9 cellular contexts compared by ENCODE assay signal in genomic region chr13:32045963-32046785, GRCh38. TPM values are rescaled to one million over a fixed set of nuclear protein-coding genes. Genes with fewer than 3 reads are reported as not detected.
A peak's percentile ranks its signal among the peaks of the same experiment; 100 is the strongest.
DNase-seq lines count a peak whose midpoint lies in the region; ATAC-seq and TF ChIP-seq lines count a peak whose summit lies in the region.
"Had no signal": no experiment of that assay in that cellular context is flagged by ENCODE, and none has a peak within 500 bp of the region (broad histone marks: within the 10 kb centered on the region; RNA-seq: fewer than 3 reads in every experiment).

No MANE protein-coding gene starts in this region.

- no peak overlapping the region for H3K9ac ChIP-seq in adipocyte (ENCODE audit: low read length)

- H3K27me3 ChIP-seq in adipocyte (replicated peaks; ENCODE audit: control insufficient read depth, insufficient read depth, low read length): no peaks in the 10 kb centered on the region
- no peaks in the 10 kb centered on the region for H3K27me3 ChIP-seq in kidney epithelial cell (ENCODE audit: control insufficient read depth, insufficient read depth, low read length)
- no peaks in the 10 kb centered on the region for H3K27me3 ChIP-seq in prostate gland (replicated peaks; ENCODE audit: insufficient read depth)
- H3K27me3 ChIP-seq: cardiac muscle cell had no signal

- TF ChIP-seq CTCF in kidney epithelial cell (IDR thresholded peaks at IDR 0.05; ENCODE audit: insufficient read depth, low read length, poor library complexity, severe bottlenecking) (no peak), prostate gland (IDR thresholded peaks at IDR 0.05) (no peak)

- no peak for TF ChIP-seq POLR2A in prostate gland (IDR thresholded peaks at IDR 0.05)

- peaks cover 34% of the 10 kb centered on the region for H3K4me1 ChIP-seq in adipocyte (ENCODE audit: control insufficient read depth, insufficient read depth, low read length)
- no peaks in the 10 kb centered on the region for H3K4me1 ChIP-seq in prostate gland (replicated peaks)

- ATAC-seq in GM21528 (IDR thresholded peaks at IDR 0.05; ENCODE audit: low FRiP score, unreplicated experiment) (no peak), GM21737 (IDR thresholded peaks at IDR 0.05; ENCODE audit: unreplicated experiment) (no peak)

- no peaks in the 10 kb centered on the region for H3K9me3 ChIP-seq in adipocyte (ENCODE audit: control insufficient read depth, low read length)
- H3K9me3 ChIP-seq in prostate gland: no peaks in the 10 kb centered on the region

- no peak overlapping the region for H3K27ac ChIP-seq in prostate gland
- H3K27ac ChIP-seq: cardiac muscle cell had no signal

- DNase-seq in DMS 273 treated with DMSO at 0.1 percent for 48 hours (lab: John Stamatoyannopoulos, UW): peak; percentile 6
- DNase-seq in NCI-H146 (lab: John Stamatoyannopoulos, UW): peak; percentile 49
- DNase-seq in adipocyte (ENCODE audit: low read depth): peak; percentile 68
- peak; percentile 45 for DNase-seq in kidney epithelial cell (ENCODE audit: low read depth)
- no peak for DNase-seq in NCI-H1930 (lab: John Stamatoyannopoulos, UW)
- no peak for DNase-seq in prostate gland (ENCODE audit: low spot score)

- intact Hi-C loops in prostate gland (cut with DNase I): no loop called here

- no peak overlapping the region for H3K4me3 ChIP-seq in adipocyte (ENCODE audit: low read length)
- no peak overlapping the region for H3K4me3 ChIP-seq in kidney epithelial cell (ENCODE audit: low read depth, low read length)
- no peak overlapping the region for H3K4me3 ChIP-seq in prostate gland
- H3K4me3 ChIP-seq: cardiac muscle cell had no signal

- H3K36me3 ChIP-seq in adipocyte (ENCODE audit: control insufficient read depth, insufficient read depth, low read length, severe bottlenecking): no peaks in the 10 kb centered on the region
- no peaks in the 10 kb centered on the region for H3K36me3 ChIP-seq in kidney epithelial cell (ENCODE audit: control insufficient read depth, insufficient read depth, low read length)
- no peaks in the 10 kb centered on the region for H3K36me3 ChIP-seq in prostate gland
- H3K36me3 ChIP-seq: cardiac muscle cell had no signal

- 40% methylated on average over 4 of the region's 4 CpGs for WGBS in prostate gland

RNA-seq across cellular contexts. Expression of gene FRY, which starts 14.6 kb away (rescaled TPM):
- total RNA-seq in kidney epithelial cell (4.9 and 6.7 TPM in 2 replicates), prostate gland (10 to 100 TPM; 16.4 to 33.3 TPM)

Comparison
In these comparisons a context has a peak if more than half of its experiments do, and no peak if none do; other contexts are left out.
1. DNase-seq: peak in DMS 273 treated with DMSO at 0.1 percent for 48 hours (single experiment), NCI-H146 (single experiment), adipocyte (single experiment) and kidney epithelial cell (single experiment); none in NCI-H1930 (0 of 2) and prostate gland (single experiment).